12 cellular contexts compared by ENCODE assay signal in genomic region chr1:85850238-85850637, GRCh38.
A peak's percentile ranks its signal among the peaks of the same experiment; 100 is the strongest.
DNase-seq lines count a peak whose midpoint lies in the region; ATAC-seq and TF ChIP-seq lines count a peak whose summit lies in the region.
"Had no signal": no experiment of that assay in that cellular context is flagged by ENCODE, and none has a peak within 500 bp of the region (broad histone marks: within the 10 kb centered on the region; RNA-seq: fewer than 3 reads in every experiment).

No MANE protein-coding gene starts in this region.

- TF ChIP-seq CTCF in HCT116 (IDR thresholded peaks at IDR 0.05 in 2 of 3, conservative IDR thresholded peaks at IDR 0.05 in 1 of 3; ENCODE audit: borderline replicate concordance in 1 of 3, insufficient read depth in 1 of 3, low read depth in 2 of 3, low read length in 2 of 3) (peak; percentile 19 to 49 (median 30); a peak in 4 of 6 replicates), fibroblast of the aortic adventitia (IDR thresholded peaks at IDR 0.05; ENCODE audit: insufficient read depth, low read length) (peak; percentile 24)

- BruUV-seq in HCT116 (replicated peaks; lab: Mats Ljungman, UMichigan), result no TSS peak

- H3K9me2 ChIP-seq in HCT116 (ENCODE audit: insufficient read depth), result no peaks in the 10 kb centered on the region

- H3K4me2 ChIP-seq in HCT116 (ENCODE audit: low read length), result peak overlapping the region; percentile 63

- no peaks in the 10 kb centered on the region for H3K9me3 ChIP-seq in HCT116 (ENCODE audit: control insufficient read depth in 1 of 2, insufficient read depth in 1 of 2, low read depth in 1 of 2, low read length in 2 of 2)

- RAD21 ChIA-PET in HCT116 (lab: Charles Lee; ENCODE audit: low non-redundant PET in 1 of 2, low total read pairs in 2 of 2, uncharacterized antibody in 2 of 2, unreplicated experiment in 2 of 2), result no interaction called here

- no peaks in the 10 kb centered on the region for H3K36me3 ChIP-seq in HCT116 (ENCODE audit: control insufficient read depth in 1 of 2, insufficient read depth in 2 of 2, low read length in 2 of 2)

- no peaks in the 10 kb centered on the region for H3K79me2 ChIP-seq in HCT116 (ENCODE audit: insufficient read depth, low read length)

- peak overlapping the region; percentile 7; the same call in 1 of the 2 replicates for H3K9ac ChIP-seq in HCT116 (ENCODE audit: low read length)

- peak overlapping the region in 1 of 2 experiments; percentile 34; a peak in 2 of 4 replicates for H3K4me3 ChIP-seq in HCT116 (replicated peaks in 1 of 2; ENCODE audit: low read depth in 1 of 2, low read length in 2 of 2)
- no peak overlapping the region for H3K4me3 ChIP-seq in fibroblast of the aortic adventitia (ENCODE audit: low read depth, low read length)

- H4K20me1 ChIP-seq in HCT116 (ENCODE audit: insufficient read depth), result no peaks in the 10 kb centered on the region

- peaks cover 22 to 23% of the 10 kb centered on the region in 2 experiments for H3K4me1 ChIP-seq in HCT116 (ENCODE audit: control insufficient read depth in 1 of 2, insufficient read depth in 2 of 2, low read length in 2 of 2)

- CTCF ChIA-PET in HCT116 (lab: Charles Lee), result interaction anchor here (1.0 to 1.5 kb wide), 2 partner anchors 11 to 142 kb away, joined by 3 to 5 read pairs; partner anchors contain the start of gene ZNHIT6

- peak; percentile 82 for DNase-seq in A172 (ENCODE audit: low spot score)
- DNase-seq in HCT116 (ENCODE audit: low read depth, low spot score), result peak; percentile 84
- DNase-seq in SK-MEL-5 (ENCODE audit: low read depth, low spot score), result peak; percentile 23
- DNase-seq in fibroblast of the aortic adventitia (ENCODE audit: low read depth), result peak; percentile 69
- no peak for DNase-seq in activated CD4-positive, alpha-beta T cell treated with anti-CD3 and anti-CD28 coated beads, Interleukin-2, amount 50 U/mL, for 48 hours
- DNase-seq in activated naive CD4-positive, alpha-beta T cell treated with Interleukin-2 at 50 U/mL for 16 hours, result no peak
- no peak for DNase-seq in GM19240 (ENCODE audit: insufficient read length, low spot score)
- DNase-seq in stimulated activated naive CD4-positive, alpha-beta T cell treated with Interleukin-2 at 50 U/mL for 16 hours (lab: John Stamatoyannopoulos, UW), result no peak
- DNase-seq: activated gamma-delta T cell; CD4-positive, CD25-positive, alpha-beta regulatory T cell; glutamatergic neuron; naive thymus-derived CD8-positive, alpha-beta T cell had no signal

- in situ Hi-C loops in SK-MEL-5 (cut with HindIII; ENCODE audit: low pct_unique_long_range_greater_than_20kb, low sequenced_read_pairs), result no loop called here

- H2AFZ ChIP-seq in HCT116 (ENCODE audit: low read depth, low read length, poor library complexity, severe bottlenecking), result peak overlapping the region; percentile 94

- POLR2A ChIA-PET in HCT116 (lab: Charles Lee), result interaction anchor here (0.7 to 1.1 kb wide), 2 partner anchors 11 to 142 kb away, joined by 3 read pairs; partner anchors contain the start of gene ZNHIT6

- intact Hi-C loops in HCT116 (cut with micrococcal nuclease), result no loop called here

- H3K27ac ChIP-seq in HCT116 (ENCODE audit: low read depth, low read length), result peak overlapping the region; percentile 51; the same call in 1 of the 2 replicates

- no peak for TF ChIP-seq POLR2A in HCT116 (IDR thresholded peaks at IDR 0.05; ENCODE audit: borderline replicate concordance, extremely low read depth, insufficient read depth, insufficient read length)

- H3K27me3 ChIP-seq in HCT116 (ENCODE audit: insufficient read depth, low read length), result no peaks in the 10 kb centered on the region

- TF ChIP-seq RAD21 in HCT116 (IDR thresholded peaks at IDR 0.05; ENCODE audit: low read depth), result peak; percentile 66; the same call in 1 of the 2 replicates

- ATAC-seq in HCT116, result peak; percentile 96
- ATAC-seq: naive thymus-derived CD8-positive, alpha-beta T cell had no signal

TF ChIP-seq in HCT116, 20 proteins besides CTCF, POLR2A, EP300 and RAD21:
- TF ChIP-seq ELF1 (IDR thresholded peaks at IDR 0.05; ENCODE audit: borderline replicate concordance, low read depth) (no peak), SRF (IDR thresholded peaks at IDR 0.05; ENCODE audit: low read depth) (no peak), ZFX (IDR thresholded peaks at IDR 0.05) (no peak), SIN3A (IDR thresholded peaks at IDR 0.05; ENCODE audit: low read depth) (peak; percentile 44), EZH2 (IDR thresholded peaks at IDR 0.05) (no peak), JUND (IDR thresholded peaks at IDR 0.05) (peak; percentile 81), SP1 (IDR thresholded peaks at IDR 0.05; ENCODE audit: low read depth) (peak; percentile 75), ATF3 (IDR thresholded peaks at IDR 0.05) (no peak), TCF7L2 (IDR thresholded peaks at IDR 0.05; ENCODE audit: borderline replicate concordance, extremely low read depth, insufficient read depth, insufficient read length) (peak; percentile 82), REST (IDR thresholded peaks at IDR 0.05; ENCODE audit: low read depth) (no peak), YY1 (IDR thresholded peaks at IDR 0.05; ENCODE audit: extremely low read depth, insufficient replicate concordance, low read depth, low read length) (no peak), ZBTB33 (IDR thresholded peaks at IDR 0.05; ENCODE audit: extremely low read depth, insufficient replicate concordance, low read length) (no peak), FOSL1 (IDR thresholded peaks at IDR 0.05; ENCODE audit: low read depth) (peak; percentile 77), EGR1 (IDR thresholded peaks at IDR 0.05; ENCODE audit: low read depth) (0 out of 2 replicates have a peak, but pooled peaks have one; percentile 11), CEBPB (IDR thresholded peaks at IDR 0.05; ENCODE audit: low read depth) (peak; percentile 59; the same call in 1 of the 2 replicates), CBX3 (IDR thresholded peaks at IDR 0.05; ENCODE audit: low read depth) (0 out of 2 replicates have a peak, but pooled peaks have one; percentile 61), ZNF274 (IDR thresholded peaks at IDR 0.05; ENCODE audit: low read depth, low read length) (no peak), EZH2phosphoT487 (IDR thresholded peaks at IDR 0.05; ENCODE audit: borderline replicate concordance) (no peak)

Comparison
In these comparisons a context has a peak if more than half of its experiments do, and no peak if none do; other contexts are left out.
1. DNase-seq: peak in A172 (single experiment), HCT116 (single experiment), SK-MEL-5 (single experiment) and fibroblast of the aortic adventitia (single experiment); none in activated CD4-positive, alpha-beta T cell treated with anti-CD3 and anti-CD28 coated beads, Interleukin-2, amount 50 U/mL, for 48 hours (0 of 2), activated naive CD4-positive, alpha-beta T cell treated with Interleukin-2 at 50 U/mL for 16 hours (single experiment), GM19240 (single experiment) and stimulated activated naive CD4-positive, alpha-beta T cell treated with Interleukin-2 at 50 U/mL for 16 hours (single experiment).